7 cellular contexts compared by ENCODE assay signal in genomic region chr5:5414999-5415398, GRCh38.
"Had no signal": no experiment of that assay in that cellular context is flagged by ENCODE, and none has a peak within 500 bp of the region (broad histone marks: within the 10 kb centered on the region; RNA-seq: fewer than 3 reads in every experiment).

No MANE protein-coding gene starts in this region.

- H3K4me3 ChIP-seq: K562 had no signal

- H3K9ac ChIP-seq: KMS-11 had no signal

- ATAC-seq: K562 had no signal

- DNase-seq: IMR-90, KBM-7, KG1 had no signal

- H3K4me2 ChIP-seq: KMS-11 had no signal

- H3K27ac ChIP-seq: HL-60, KMS-11 had no signal

- FAIRE-seq: HTR-8/SVneo, K562 had no signal
